In genomic region chr2:36597532-36598377, GRCh38 we compare ENCODE assay signal across 8 cellular contexts. TPM values are rescaled to one million over a fixed set of nuclear protein-coding genes. Genes with fewer than 3 reads are reported as not detected.
DNase-seq lines count a peak whose midpoint lies in the region; ATAC-seq and TF ChIP-seq lines count a peak whose summit lies in the region.

Gene FEZ2 (minus strand): TSS chr2:36598168. CDS start chr2:36598142, 26 bp downstream.

- H3K4me2 ChIP-seq in BLaER1 treated with 17β-estradiol and CSF1 and Interleukin-3, amounts not matched to agents 10 nM and 100 nM: peak within 1 kb of the TSS; percentile 71 to 97 (median 89)

- peak within 1 kb of the TSS; percentile 84 for H3K4me3 Mint-ChIP-seq in activated CD4-positive, alpha-beta memory T cell treated with anti-CD3 and anti-CD28 coated beads, Interleukin-2, amount 10 ng/mL, durations not matched to agents 7 days and 5 days

- no peaks in the 10 kb centered on the region for H3K9me3 Mint-ChIP-seq in activated CD4-positive, alpha-beta memory T cell treated with anti-CD3 and anti-CD28 coated beads, Interleukin-2, amount 10 ng/mL, durations not matched to agents 7 days and 5 days

- peaks cover 18% of the 10 kb centered on the region for H3K4me1 Mint-ChIP-seq in activated CD4-positive, alpha-beta memory T cell treated with anti-CD3 and anti-CD28 coated beads, Interleukin-2, amount 10 ng/mL, durations not matched to agents 7 days and 5 days

- H4K20me1 ChIP-seq in BLaER1 treated with 17β-estradiol and CSF1 and Interleukin-3, amounts not matched to agents 10 nM and 100 nM: peaks cover 0 to 39% (median 22%) of the 10 kb centered on the region in 11 experiments; a peak in 14 of 22 replicates

- H3K27ac ChIP-seq in BLaER1 treated with 17β-estradiol and CSF1 and Interleukin-3, amounts not matched to agents 10 nM and 100 nM: peak within 1 kb of the TSS; percentile 82 to 93 (median 88)

- DNase-seq in GM19238 (ENCODE audit: insufficient read length, low spot score) (peak; percentile 85), NCI-H69 (lab: John Stamatoyannopoulos, UW) (peak; percentile 87), ecto neural progenitor cell (ENCODE audit: low spot score) (peak; percentile 89), lower leg skin (ENCODE audit: low spot score in 2 of 2) (peak; percentile 43 to 93)
- DNase-seq in activated CD4-positive, alpha-beta memory T cell treated with anti-CD3 and anti-CD28 coated beads, Interleukin-2, amount 10 ng/mL, durations not matched to agents 7 days and 5 days: peak; percentile 72
- DNase-seq in stimulated activated CD4-positive, alpha-beta T cell treated with anti-CD3 and anti-CD28 coated beads, TNF-alpha, amount 100 ng/mL, for 24 hours (ENCODE audit: low read depth in 3 of 3): peak; percentile 23 to 72 (median 50)

- no peak for TF ChIP-seq POLR2A in lower leg skin (IDR thresholded peaks at IDR 0.05)

- H3K27me3 ChIP-seq in BLaER1 treated with 17β-estradiol and CSF1 and Interleukin-3, amounts not matched to agents 10 nM and 100 nM: no peaks in the 10 kb centered on the region

- H3K4me3 ChIP-seq in BLaER1 treated with 17β-estradiol and CSF1 and Interleukin-3, amounts not matched to agents 10 nM and 100 nM: peak within 1 kb of the TSS; percentile 67 to 84 (median 75)
- H3K4me3 ChIP-seq in lower leg skin (ENCODE audit: low read depth, poor library complexity, severe bottlenecking): peak within 1 kb of the TSS; percentile 89

- H3K27me3 Mint-ChIP-seq in activated CD4-positive, alpha-beta memory T cell treated with anti-CD3 and anti-CD28 coated beads, Interleukin-2, amount 10 ng/mL, durations not matched to agents 7 days and 5 days: no peaks in the 10 kb centered on the region

- peaks cover 9% of the 10 kb centered on the region for H3K36me3 Mint-ChIP-seq in activated CD4-positive, alpha-beta memory T cell treated with anti-CD3 and anti-CD28 coated beads, Interleukin-2, amount 10 ng/mL, durations not matched to agents 7 days and 5 days (ENCODE audit: low read depth)

- peak within 1 kb of the TSS; percentile 85 to 92 (median 89) for H3K9ac ChIP-seq in BLaER1 treated with 17β-estradiol and CSF1 and Interleukin-3, amounts not matched to agents 10 nM and 100 nM

- WGBS in lower leg skin, 2 donors: 0 to 1% methylated on average over 28 to 32 of the region's 81 CpGs

- H3K36me3 ChIP-seq in BLaER1 treated with 17β-estradiol and CSF1 and Interleukin-3, amounts not matched to agents 10 nM and 100 nM: peaks cover 16 to 33% (median 28%) of the 10 kb centered on the region in 11 experiments

- peak within 1 kb of the TSS; percentile 77 for H3K27ac Mint-ChIP-seq in activated CD4-positive, alpha-beta memory T cell treated with anti-CD3 and anti-CD28 coated beads, Interleukin-2, amount 10 ng/mL, durations not matched to agents 7 days and 5 days

- intact Hi-C loops in lower leg skin (cut with DNase I; ENCODE audit: low total_unique reads): no loop called here

- peaks cover 0 to 24% (median 12%) of the 10 kb centered on the region in 11 experiments; a peak in 14 of 22 replicates for H3K9me3 ChIP-seq in BLaER1 treated with 17β-estradiol and CSF1 and Interleukin-3, amounts not matched to agents 10 nM and 100 nM (replicated peaks in 1 of 11)

- TF ChIP-seq CTCF in lower leg skin (IDR thresholded peaks at IDR 0.05): no peak

- CTCF ChIA-PET in activated CD4-positive, alpha-beta memory T cell treated with anti-CD3 and anti-CD28 coated beads, Interleukin-2, amount 10 ng/mL, durations not matched to agents 7 days and 5 days (lab: Charles Lee): no interaction called here

- POLR2A ChIA-PET in activated CD4-positive, alpha-beta memory T cell treated with anti-CD3 and anti-CD28 coated beads, Interleukin-2, amount 10 ng/mL, durations not matched to agents 7 days and 5 days (lab: Charles Lee): interaction anchor here (0.7 to 1.0 kb wide), 3 partner anchors 14 to 450 kb away, joined by 3 to 5 read pairs (median 3); no protein-coding TSS in a partner anchor

- H3K4me1 ChIP-seq in BLaER1 treated with 17β-estradiol and CSF1 and Interleukin-3, amounts not matched to agents 10 nM and 100 nM: peaks cover 13 to 30% (median 18%) of the 10 kb centered on the region in 10 experiments

- ATAC-seq in HG03432 (IDR thresholded peaks at IDR 0.05; ENCODE audit: unreplicated experiment): peak; percentile 100

RNA-seq across cellular contexts. Expression of gene FEZ2, which starts in this region (rescaled TPM):
- total RNA-seq in activated CD4-positive, alpha-beta memory T cell treated with anti-CD3 and anti-CD28 coated beads, Interleukin-2, amount 10 ng/mL, durations not matched to agents 7 days and 5 days: 10 to 100 TPM; 12.3 to 16.5 TPM
- 10 to 100 TPM in 3 of 4 donors, 1 to 10 TPM in 1; 8.1 to 24.0 (median 19.0) TPM for total RNA-seq in lower leg skin

Comparison
In these comparisons a context has a peak if more than half of its experiments do, and no peak if none do; other contexts are left out.
1. Peak in every context shown above with its lines: DNase-seq, ATAC-seq, H3K4me3 ChIP-seq and H3K27ac ChIP-seq.